In genomic region chr3:101665851-101666250, GRCh38 we compare ENCODE assay signal across 19 cellular contexts. TPM values are rescaled to one million over a fixed set of nuclear protein-coding genes. Genes with fewer than 3 reads are reported as not detected.
DNase-seq lines count a peak whose midpoint lies in the region; ATAC-seq lines count a peak whose summit lies in the region.
"Had no signal": no experiment of that assay in that cellular context is flagged by ENCODE, and none has a peak within 500 bp of the region (broad histone marks: within the 10 kb centered on the region; RNA-seq: fewer than 3 reads in every experiment).

No MANE protein-coding gene starts in this region.

- H4K20me1 ChIP-seq in GM23248 (ENCODE audit: insufficient read depth): no peaks in the 10 kb centered on the region
- H4K20me1 ChIP-seq: BLaER1 had no signal

- H3K79me2 ChIP-seq in GM23248 (ENCODE audit: insufficient read depth): peaks cover 29% of the 10 kb centered on the region

- H3K36me3 ChIP-seq in aorta (ENCODE audit: control insufficient read depth in 1 of 2, insufficient read depth in 2 of 2, low read length in 1 of 2): peaks cover 2 to 4% of the 10 kb centered on the region in 2 donors
- peaks cover 48% of the 10 kb centered on the region for H3K36me3 ChIP-seq in GM23248 (ENCODE audit: low read depth)

- no peak overlapping the region for H3K4me3 Mint-ChIP-seq in T-helper 17 cell
- H3K4me3 Mint-ChIP-seq: CD8-positive, alpha-beta T cell had no signal

- H3K27me3 ChIP-seq in aorta (ENCODE audit: control insufficient read depth in 1 of 2, insufficient read depth in 2 of 2, low read length in 1 of 2) (no peaks in the 10 kb centered on the region), GM23248 (replicated peaks; ENCODE audit: insufficient read depth) (no peaks in the 10 kb centered on the region)
- H3K27me3 ChIP-seq: BLaER1 had no signal

- peaks cover 6% of the 10 kb centered on the region for H3K4me1 Mint-ChIP-seq in T-helper 17 cell

- no peaks in the 10 kb centered on the region for H3K27me3 Mint-ChIP-seq in T-helper 17 cell

- no peak overlapping the region for H3K4me2 ChIP-seq in GM23248 (ENCODE audit: unreplicated experiment)
- H3K4me2 ChIP-seq: BLaER1 had no signal

- no peak overlapping the region for H3K27ac ChIP-seq in aorta (ENCODE audit: low read depth in 1 of 2, low read length in 2 of 2)
- no peak overlapping the region for H3K27ac ChIP-seq in GM23248
- H3K27ac ChIP-seq: BLaER1 had no signal

- H3K27ac Mint-ChIP-seq in T-helper 17 cell: peak overlapping the region; percentile 45
- H3K27ac Mint-ChIP-seq: CD8-positive, alpha-beta T cell had no signal

- H3K36me3 Mint-ChIP-seq in T-helper 17 cell (ENCODE audit: low read depth): peaks cover 12% of the 10 kb centered on the region

- H2AFZ ChIP-seq in GM23248: no peak overlapping the region

- peak; percentile 59 for ATAC-seq in GM18867 (IDR thresholded peaks at IDR 0.05; ENCODE audit: unreplicated experiment)
- peak; percentile 64 for ATAC-seq in GM21619 (IDR thresholded peaks at IDR 0.05; ENCODE audit: unreplicated experiment)
- peak; percentile 62 for ATAC-seq in HG02798 (IDR thresholded peaks at IDR 0.05; ENCODE audit: poor library complexity, unreplicated experiment)
- no peak for ATAC-seq in T-helper 17 cell
- no peak for ATAC-seq in aorta (ENCODE audit: low FRiP score)
- ATAC-seq: CD8-positive, alpha-beta T cell had no signal

- in situ Hi-C loops in GM23248 (cut with MboI): no loop called here

- H3K4me1 ChIP-seq in aorta (ENCODE audit: control insufficient read depth in 1 of 2, insufficient read depth in 2 of 2, low read length in 2 of 2) (no peaks in the 10 kb centered on the region), GM23248 (ENCODE audit: insufficient read depth) (no peaks in the 10 kb centered on the region)
- H3K4me1 ChIP-seq: BLaER1 had no signal

- H3K9me3 ChIP-seq in T-helper 17 cell (ENCODE audit: control insufficient read depth, low read length, poor library complexity, severe bottlenecking) (no peaks in the 10 kb centered on the region), aorta (ENCODE audit: control insufficient read depth, low read length) (no peaks in the 10 kb centered on the region), GM23248 (ENCODE audit: low read depth) (no peaks in the 10 kb centered on the region)
- H3K9me3 ChIP-seq: BLaER1, HAP-1 had no signal

- H3K9me2 ChIP-seq in GM23248 (ENCODE audit: insufficient read depth): no peaks in the 10 kb centered on the region

- no peaks in the 10 kb centered on the region for H3F3A ChIP-seq in GM23248 (ENCODE audit: insufficient read depth)

- H3K4me3 ChIP-seq in aorta (ENCODE audit: low read length in 2 of 2): no peak overlapping the region
- no peak overlapping the region for H3K4me3 ChIP-seq in GM23248
- H3K4me3 ChIP-seq: BLaER1, HAP-1 had no signal

- intact Hi-C loops in aorta (cut with DNase I): no loop called here

- no peak overlapping the region for H3K9ac ChIP-seq in GM23248
- H3K9ac ChIP-seq: BLaER1 had no signal

- DNase-seq in T-helper 17 cell: no peak
- no peak for DNase-seq in aorta
- DNase-seq in NCI-H2081 treated with DMSO at 0.1 percent for 48 hours (lab: John Stamatoyannopoulos, UW): no peak
- DNase-seq in SIG-M5 treated with dmso at 0.1 percent for 504 hours (lab: John Stamatoyannopoulos, UW; ENCODE audit: unreplicated experiment): no peak
- DNase-seq in GM23248: no peak
- DNase-seq: CD8-positive, alpha-beta T cell; DND-41; GDM1; MV-4-11; NCI-H1417; NCI-H187 treated with DMSO at 0.1 percent for 48 hours; NCI-H2171 treated with DMSO at 0.1 percent for 48 hours; NCI-H774; T-helper 9 cell had no signal

RNA-seq across cellular contexts. Expression of gene ZBTB11, which starts 11.1 kb away (rescaled TPM):
- total RNA-seq in T-helper 17 cell (10 to 100 TPM; 65.2 to 77.2 TPM), aorta (10 to 100 TPM; 15.3 to 18.5 TPM)
- polyA plus RNA-seq in aorta (1 to 10 TPM; 3.3 to 5.7 TPM), GM23248 (2016; fragmentation: Nextera tagmentation; extraction: Ambion mirVana) (8.5 and 8.7 TPM in 2 replicates)
- 21.4 and 21.5 TPM in 2 replicates for total RNA-seq in GM23248 (2014; rRNA removed; shearing (Covaris generic))

RNA-seq across cellular contexts. Expression of gene RPL24, which starts 20.7 kb away (rescaled TPM):
- 1,000 to 10,000 TPM; 1,360 to 1,402 TPM for total RNA-seq in T-helper 17 cell
- 100 to 1,000 TPM; 752 to 765 TPM for total RNA-seq in aorta
- 1,000 to 10,000 TPM; 1,955 to 4,322 TPM for polyA plus RNA-seq in aorta
- total RNA-seq in GM23248 (2014; rRNA removed; shearing (Covaris generic)): 578 and 733 TPM in 2 replicates
- 490 TPM in 2 replicates for polyA plus RNA-seq in GM23248 (2016; fragmentation: Nextera tagmentation; extraction: Ambion mirVana)

RNA-seq across cellular contexts. Expression of gene CEP97, which starts 58.6 kb away (rescaled TPM):
- total RNA-seq in T-helper 17 cell (10 to 100 TPM; 10.4 to 11.1 TPM), aorta (10 to 100 TPM in 1 of 2 donors, 1 to 10 TPM in 1; 9.0 to 11.9 TPM)
- polyA plus RNA-seq in aorta (1 to 10 TPM; 1.6 to 2.4 TPM), GM23248 (2016; fragmentation: Nextera tagmentation; extraction: Ambion mirVana) (3.3 and 4.3 TPM in 2 replicates)
- total RNA-seq in GM23248 (2014; rRNA removed; shearing (Covaris generic)): 9.8 and 25.8 TPM in 2 replicates

Comparison
In these comparisons a context has a peak if more than half of its experiments do, and no peak if none do; other contexts are left out.
1. ATAC-seq: peak in GM18867 (single experiment), GM21619 (single experiment) and HG02798 (single experiment); none in T-helper 17 cell (single experiment) and aorta (single experiment).